Comparison of ENCODE assay signal across 8 cellular contexts in the genomic region with DNA sequence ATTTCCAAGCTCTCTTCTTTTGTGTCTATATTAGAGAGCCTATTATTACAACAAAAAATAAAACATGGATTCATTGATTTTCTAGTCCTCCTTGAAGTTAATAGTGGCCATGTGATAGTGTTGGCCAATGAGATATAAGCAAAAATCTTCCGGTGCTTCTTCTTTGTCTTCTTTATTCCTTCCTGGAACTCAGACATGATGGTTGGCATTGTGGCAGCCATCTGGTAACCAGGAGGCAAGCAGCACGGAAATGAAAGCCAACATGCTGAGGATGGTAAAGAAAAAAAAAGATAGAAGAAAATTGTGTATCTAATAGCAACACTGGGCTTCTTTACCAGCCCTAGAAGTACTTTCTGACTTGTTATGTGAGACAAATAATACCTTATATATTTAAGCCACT.
"Had no signal": no experiment of that assay in that cellular context is flagged by ENCODE, and none has a peak within 500 bp of the region (broad histone marks: within the 10 kb centered on the region; RNA-seq: fewer than 3 reads in every experiment).

No MANE protein-coding gene starts in this region.

- H3K36me3 Mint-ChIP-seq: IgD-negative memory B cell had no signal

- H3K27ac ChIP-seq: HL-60, KMS-11 had no signal

- H3K4me2 ChIP-seq: KMS-11 had no signal

- H3K4me3 Mint-ChIP-seq: IgD-negative memory B cell had no signal

- DNase-seq: IMR-90, KBM-7, KG1 had no signal

- H3K9ac ChIP-seq: KMS-11 had no signal

- H3K27ac Mint-ChIP-seq: IgD-negative memory B cell had no signal

- FAIRE-seq: HepG2, HTR-8/SVneo had no signal

- ATAC-seq: HepG2 had no signal

- H3K4me1 Mint-ChIP-seq: IgD-negative memory B cell had no signal
